Comparison of ENCODE assay signal across 8 cellular contexts in genomic region chr13:51676739-51677138, GRCh38.
"Had no signal": no experiment of that assay in that cellular context is flagged by ENCODE, and none has a peak within 500 bp of the region (broad histone marks: within the 10 kb centered on the region; RNA-seq: fewer than 3 reads in every experiment).

No MANE protein-coding gene starts in this region.

- H3K36me3 ChIP-seq: HAP-1 had no signal

- H3K27ac Mint-ChIP-seq: HFFc6 had no signal

- FAIRE-seq: K562 had no signal

- H3K27ac ChIP-seq: GM23248, HL-60 had no signal

- H3K9me3 ChIP-seq: HAP-1 had no signal

- H3K4me3 ChIP-seq: GM23248, HAP-1, K562 had no signal

- H3K9me3 Mint-ChIP-seq: HFFc6 had no signal

- H3K4me3 Mint-ChIP-seq: HFFc6 had no signal

- DNase-seq: GM23248, GOT3, H7, HFFc6, IMR-90 had no signal
